In genomic region chr1:234226819-234227165, GRCh38 we compare ENCODE assay signal across 26 cellular contexts.
"Had no signal": no experiment of that assay in that cellular context is flagged by ENCODE, and none has a peak within 500 bp of the region (broad histone marks: within the 10 kb centered on the region; RNA-seq: fewer than 3 reads in every experiment).

No MANE protein-coding gene starts in this region.

- H3K4me3 Mint-ChIP-seq: activated CD4-positive, alpha-beta memory T cell treated with anti-CD3 and anti-CD28 coated beads, Interleukin-2, amount 10 ng/mL, durations not matched to agents 7 days and 5 days; activated CD4-positive, alpha-beta T cell treated with anti-CD3 and anti-CD28 coated beads, Interleukin-2, amount 10 ng/mL, durations not matched to agents 7 days and 5 days; activated CD8-positive, alpha-beta memory T cell treated with anti-CD3 and anti-CD28 coated beads, Interleukin-2, amount 10 ng/mL, durations not matched to agents 7 days and 5 days; activated naive CD8-positive, alpha-beta T cell treated with anti-CD3 and anti-CD28 coated beads for 36 hours had no signal

- H3K4me1 ChIP-seq: SJCRH30 had no signal

- H3K27ac ChIP-seq: brain microvascular endothelial cell, SJCRH30, SK-N-MC had no signal

- H3K9me3 Mint-ChIP-seq: activated CD4-positive, alpha-beta memory T cell treated with anti-CD3 and anti-CD28 coated beads, Interleukin-2, amount 10 ng/mL, durations not matched to agents 7 days and 5 days; activated CD4-positive, alpha-beta T cell treated with anti-CD3 and anti-CD28 coated beads, Interleukin-2, amount 10 ng/mL, durations not matched to agents 7 days and 5 days; activated naive CD8-positive, alpha-beta T cell treated with anti-CD3 and anti-CD28 coated beads for 36 hours had no signal

- H3K36me3 ChIP-seq: brain microvascular endothelial cell, SJCRH30 had no signal

- H3K27ac Mint-ChIP-seq: activated CD4-positive, alpha-beta memory T cell treated with anti-CD3 and anti-CD28 coated beads, Interleukin-2, amount 10 ng/mL, durations not matched to agents 7 days and 5 days; activated CD4-positive, alpha-beta T cell treated with anti-CD3 and anti-CD28 coated beads, Interleukin-2, amount 10 ng/mL, durations not matched to agents 7 days and 5 days; activated CD8-positive, alpha-beta memory T cell treated with anti-CD3 and anti-CD28 coated beads, Interleukin-2, amount 10 ng/mL, durations not matched to agents 7 days and 5 days; activated naive CD8-positive, alpha-beta T cell treated with anti-CD3 and anti-CD28 coated beads for 36 hours had no signal

- H3K9me3 ChIP-seq: SJCRH30 had no signal

- H3K27me3 ChIP-seq: brain microvascular endothelial cell had no signal

- DNase-seq: activated CD4-positive, alpha-beta memory T cell treated with anti-CD3 and anti-CD28 coated beads, Interleukin-2, amount 10 ng/mL, durations not matched to agents 7 days and 5 days; activated CD4-positive, alpha-beta T cell treated with anti-CD3 and anti-CD28 coated beads, Interleukin-2, amount 10 ng/mL, durations not matched to agents 7 days and 5 days; activated CD8-positive, alpha-beta memory T cell treated with anti-CD3 and anti-CD28 coated beads for 24 hours; activated CD8-positive, alpha-beta memory T cell treated with anti-CD3 and anti-CD28 coated beads, Interleukin-2, amount 10 ng/mL, durations not matched to agents 7 days and 5 days; activated CD8-positive, alpha-beta memory T cell treated with anti-CD3 and anti-CD28 coated beads, Interleukin-2, amount 50 U/mL, for 48 hours; activated effector memory CD4-positive, alpha-beta T cell treated with Interleukin-2 at 50 U/mL for 16 hours; activated naive CD4-positive, alpha-beta T cell treated with anti-CD3 and anti-CD28 coated beads, Interleukin-2, amount 50 U/mL, for 16 hours; activated naive CD8-positive, alpha-beta T cell treated with anti-CD3 and anti-CD28 coated beads for 36 hours; activated T-cell treated with anti-CD3 and anti-CD28 coated beads, Interleukin-2, amount 50 U/mL, for 48 hours; amniotic stem cell; aorta; brain microvascular endothelial cell; central memory CD4-positive, alpha-beta T cell; Karpas-422; NCI-H1048; NCI-H1105 treated with DMSO at 0.1 percent for 48 hours; NCI-H1436; NCI-H1694; NCI-H1930; NCI-H345; NCI-H524 treated with DMSO at 0.1 percent for 48 hours; NCI-H774; SHP77; SJCRH30; T1000 had no signal

- H3K4me3 ChIP-seq: SJCRH30, SK-N-MC had no signal
